In genomic region chr7:38335490-38336135, GRCh38 we compare ENCODE assay signal across 9 cellular contexts.
A peak's percentile ranks its signal among the peaks of the same experiment; 100 is the strongest.
DNase-seq lines count a peak whose midpoint lies in the region; ATAC-seq, FAIRE-seq and TF ChIP-seq lines count a peak whose summit lies in the region.
"Had no signal": no experiment of that assay in that cellular context is flagged by ENCODE, and none has a peak within 500 bp of the region (broad histone marks: within the 10 kb centered on the region; RNA-seq: fewer than 3 reads in every experiment).

No MANE protein-coding gene starts in this region.

- H3K27ac ChIP-seq in astrocyte (ENCODE audit: low read depth, low read length) (no peak overlapping the region), skin epidermis (peak overlapping the region in 18 of 21 experiments; percentile 20 to 85 (median 64))

- DNase-seq in NCI-H2029 (lab: John Stamatoyannopoulos, UW): peak; percentile 39
- DNase-seq in NCI-H2029 treated with DMSO at 0.1 percent for 48 hours (lab: John Stamatoyannopoulos, UW): no peak
- DNase-seq in MV-4-11 (lab: John Stamatoyannopoulos, UW): peak; percentile 98
- peak; percentile 82 for DNase-seq in T-helper 2 cell treated with Interferon-gamma antibody and Interleukin-4, amounts not matched to agents 5 μg/mL and 100 μg/mL, for 36 hours (ENCODE audit: low spot score)
- peak; percentile 75 for DNase-seq in astrocyte (ENCODE audit: low read depth)
- peak; percentile 82 for DNase-seq in iPS DF 19.7 (ENCODE audit: low read depth, low spot score)

- H3K36me3 ChIP-seq in astrocyte (ENCODE audit: insufficient read depth, low read length): no peaks in the 10 kb centered on the region

- FAIRE-seq in astrocyte (lab: Jason Lieb, UNC): no peak
- FAIRE-seq: G401.6 had no signal

- peak overlapping the region; percentile 11 for H3K4me2 ChIP-seq in astrocyte (ENCODE audit: low read length)

- peak; percentile 73 for TF ChIP-seq CTCF in astrocyte (IDR thresholded peaks at IDR 0.05; ENCODE audit: insufficient read depth, low read depth, low read length)

- peak overlapping the region; percentile 70 for H2AFZ ChIP-seq in astrocyte (ENCODE audit: low read depth, low read length)

- H3K4me1 Mint-ChIP-seq in T-helper 2 cell treated with Interferon-gamma antibody and Interleukin-4, amounts not matched to agents 5 μg/mL and 100 μg/mL, for 36 hours (ENCODE audit: low read depth): peaks cover 39% of the 10 kb centered on the region
- H3K4me1 Mint-ChIP-seq in astrocyte (ENCODE audit: low read depth, unreplicated experiment): peaks cover 5% of the 10 kb centered on the region

- H3K27ac Mint-ChIP-seq in T-helper 2 cell treated with Interferon-gamma antibody and Interleukin-4, amounts not matched to agents 5 μg/mL and 100 μg/mL, for 36 hours: peak overlapping the region; percentile 53
- H3K27ac Mint-ChIP-seq in astrocyte (ENCODE audit: unreplicated experiment): no peak overlapping the region

- no peak overlapping the region for H3K4me3 ChIP-seq in astrocyte (ENCODE audit: insufficient read depth, low read depth, low read length)
- H3K4me3 ChIP-seq in skin epidermis: peak overlapping the region in 2 of 7 experiments; percentile 10 to 22

- no peak overlapping the region for H3K9ac ChIP-seq in astrocyte (ENCODE audit: low read length)

- H3K9me3 Mint-ChIP-seq in T-helper 2 cell treated with Interferon-gamma antibody and Interleukin-4, amounts not matched to agents 5 μg/mL and 100 μg/mL, for 36 hours: no peaks in the 10 kb centered on the region
- H3K9me3 Mint-ChIP-seq in astrocyte (ENCODE audit: unreplicated experiment): no peaks in the 10 kb centered on the region

- H3K36me3 Mint-ChIP-seq in T-helper 2 cell treated with Interferon-gamma antibody and Interleukin-4, amounts not matched to agents 5 μg/mL and 100 μg/mL, for 36 hours (ENCODE audit: low read depth): no peaks in the 10 kb centered on the region
- no peaks in the 10 kb centered on the region for H3K36me3 Mint-ChIP-seq in astrocyte (ENCODE audit: low read depth, unreplicated experiment)

- no peaks in the 10 kb centered on the region for H3K79me2 ChIP-seq in astrocyte (ENCODE audit: insufficient read depth, low read length)

- H3K9me3 ChIP-seq in astrocyte (ENCODE audit: insufficient read depth, low read depth, low read length): no peaks in the 10 kb centered on the region

- H3K4me3 Mint-ChIP-seq in T-helper 2 cell treated with Interferon-gamma antibody and Interleukin-4, amounts not matched to agents 5 μg/mL and 100 μg/mL, for 36 hours: peak overlapping the region; percentile 72
- H3K4me3 Mint-ChIP-seq in astrocyte (ENCODE audit: unreplicated experiment): no peak overlapping the region

- no peaks in the 10 kb centered on the region for H3K4me1 ChIP-seq in astrocyte (ENCODE audit: insufficient read depth, low read length)

- H4K20me1 ChIP-seq in astrocyte (ENCODE audit: insufficient read depth, low read length): no peaks in the 10 kb centered on the region

- peak; percentile 97 for ATAC-seq in HG02571 (IDR thresholded peaks at IDR 0.05; ENCODE audit: unreplicated experiment)

- H3K27me3 Mint-ChIP-seq in T-helper 2 cell treated with Interferon-gamma antibody and Interleukin-4, amounts not matched to agents 5 μg/mL and 100 μg/mL, for 36 hours (ENCODE audit: low read depth): no peaks in the 10 kb centered on the region
- no peaks in the 10 kb centered on the region for H3K27me3 Mint-ChIP-seq in astrocyte (ENCODE audit: low read depth, unreplicated experiment)

- H3K27me3 ChIP-seq in astrocyte (ENCODE audit: insufficient read depth, low read length): no peaks in the 10 kb centered on the region
